31 cellular contexts compared by ENCODE assay signal in genomic region chr16:81042821-81043220, GRCh38. TPM values are rescaled to one million over a fixed set of nuclear protein-coding genes. Genes with fewer than 3 reads are reported as not detected.
"Had no signal": no experiment of that assay in that cellular context is flagged by ENCODE, and none has a peak within 500 bp of the region (broad histone marks: within the 10 kb centered on the region; RNA-seq: fewer than 3 reads in every experiment).

No MANE protein-coding gene starts in this region.

- H3K4me1 ChIP-seq: suprapubic skin, uterus had no signal

- H3K4me3 ChIP-seq: esophagus squamous epithelium, heart right ventricle, left lung, mucosa of descending colon, prostate gland, right atrium auricular region, sigmoid colon, suprapubic skin, transverse colon, upper lobe of right lung, uterus had no signal

- DNase-seq: cortex of kidney; effector memory CD8-positive, alpha-beta T cell; erythroblast; esophagus squamous epithelium; foreskin melanocyte; glutamatergic neuron; heart right ventricle; hippocampal formation; left cardiac atrium; left lung; mesenchymal stem cell; mucosa of descending colon; naive B cell; nucleus accumbens; sigmoid colon; stimulated activated CD4-positive, alpha-beta T cell treated with anti-CD3 and anti-CD28 coated beads, Interleukin-2, amount 100 ng/mL, for 24 hours; stimulated activated CD4-positive, alpha-beta T cell treated with anti-CD3 and anti-CD28 coated beads, Interleukin-4, amount 100 ng/mL, for 24 hours; stimulated activated naive CD8-positive, alpha-beta T cell treated with anti-CD3 and anti-CD28 coated beads, Interleukin-15, Interleukin-2, amounts not matched to agents 100 U/mL and 50 U/mL, for 24 hours; transverse colon; upper lobe of right lung; uterus had no signal

- H3K27me3 Mint-ChIP-seq: effector memory CD8-positive, alpha-beta T cell; naive B cell; natural killer cell treated with Interleukin-12 subunit alpha and Interleukin-12 subunit beta and Interleukin-15 and Interleukin-18, amount 100 ng/mL, for 72 hours; stimulated activated memory B cell treated with anti-CD40 and anti-IgM and Interleukin-4, amounts not matched to agents 10 μg/mL and 1 μg/mL and 100 μg/mL, for 72 hours had no signal

- H3K9me3 ChIP-seq: mucosa of descending colon, prostate gland, right atrium auricular region, sigmoid colon, suprapubic skin, transverse colon, upper lobe of right lung, uterus had no signal

- H3K27ac Mint-ChIP-seq: effector memory CD8-positive, alpha-beta T cell; mesothelial cell of epicardium; natural killer cell treated with Interleukin-12 subunit alpha and Interleukin-12 subunit beta and Interleukin-15 and Interleukin-18, amount 100 ng/mL, for 72 hours; stimulated activated memory B cell treated with anti-CD40 and anti-IgM and Interleukin-4, amounts not matched to agents 10 μg/mL and 1 μg/mL and 100 μg/mL, for 72 hours had no signal

- H3K36me3 ChIP-seq: uterus had no signal

- ATAC-seq: effector memory CD8-positive, alpha-beta T cell; heart right ventricle; left cardiac atrium; left lung; mucosa of descending colon; natural killer cell treated with Interleukin-12 subunit alpha and Interleukin-12 subunit beta and Interleukin-15 and Interleukin-18, amount 100 ng/mL, for 72 hours; stimulated activated memory B cell treated with anti-CD40 and anti-IgM and Interleukin-4, amounts not matched to agents 10 μg/mL and 1 μg/mL and 100 μg/mL, for 72 hours; stimulated activated naive CD8-positive, alpha-beta T cell treated with anti-CD3 and anti-CD28 coated beads, Interleukin-15, Interleukin-2, amounts not matched to agents 100 U/mL and 50 U/mL, for 24 hours; upper lobe of right lung had no signal

- H3K27me3 ChIP-seq: esophagus squamous epithelium, heart right ventricle, left lung, right atrium auricular region, sigmoid colon, suprapubic skin, transverse colon, upper lobe of right lung, uterus had no signal

- H3K9me3 Mint-ChIP-seq: effector memory CD8-positive, alpha-beta T cell; mesothelial cell of epicardium; naive B cell; natural killer cell treated with Interleukin-12 subunit alpha and Interleukin-12 subunit beta and Interleukin-15 and Interleukin-18, amount 100 ng/mL, for 72 hours; stimulated activated memory B cell treated with anti-CD40 and anti-IgM and Interleukin-4, amounts not matched to agents 10 μg/mL and 1 μg/mL and 100 μg/mL, for 72 hours had no signal

- FAIRE-seq: endometrium, islet of Langerhans had no signal

- H3K27ac ChIP-seq: esophagus squamous epithelium, heart right ventricle, left lung, prostate gland, right atrium auricular region, sigmoid colon, suprapubic skin, transverse colon, upper lobe of right lung, uterus had no signal

- H3K4me3 Mint-ChIP-seq: effector memory CD8-positive, alpha-beta T cell; mesothelial cell of epicardium; naive B cell; natural killer cell treated with Interleukin-12 subunit alpha and Interleukin-12 subunit beta and Interleukin-15 and Interleukin-18, amount 100 ng/mL, for 72 hours; stimulated activated memory B cell treated with anti-CD40 and anti-IgM and Interleukin-4, amounts not matched to agents 10 μg/mL and 1 μg/mL and 100 μg/mL, for 72 hours had no signal

RNA-seq across cellular contexts. Expression of gene C16orf46, which starts 34.2 kb away (rescaled TPM):
- total RNA-seq: osteocyte, skeletal muscle tissue had no signal
